In genomic region chr15:60865507-60865906, GRCh38 we compare ENCODE assay signal across 1 cellular context.
TF ChIP-seq lines count a peak whose summit lies in the region.

No MANE protein-coding gene starts in this region.

TF ChIP-seq in SK-N-SH, 30 proteins besides CTCF, POLR2A, EP300 and RAD21 (continued from another document):
- TF ChIP-seq IRF3 (IDR thresholded peaks at IDR 0.05; ENCODE audit: low read depth, low read length) (no peak), PBX3 (IDR thresholded peaks at IDR 0.05) (no peak), POLR2AphosphoS5 (IDR thresholded peaks at IDR 0.05; ENCODE audit: low read depth, low read length) (no peak), EZH2phosphoT487 (IDR thresholded peaks at IDR 0.05; ENCODE audit: borderline replicate concordance, low read depth) (no peak), SMC3 (IDR thresholded peaks at IDR 0.05; ENCODE audit: low read depth, low read length) (no peak), TEAD4 (IDR thresholded peaks at IDR 0.05; ENCODE audit: borderline replicate concordance, insufficient read depth) (no peak), TCF12 (IDR thresholded peaks at IDR 0.05) (no peak), SIN3A (IDR thresholded peaks at IDR 0.05; ENCODE audit: borderline replicate concordance, low read depth, low read length) (no peak), USF1 (IDR thresholded peaks at IDR 0.05; ENCODE audit: borderline replicate concordance, low read depth) (no peak), GABPA (IDR thresholded peaks at IDR 0.05; ENCODE audit: low read depth) (no peak), YY1 (IDR thresholded peaks at IDR 0.05; ENCODE audit: low read depth) (no peak)
